In genomic region chr16:89460556-89460955, GRCh38 we compare ENCODE assay signal across 25 cellular contexts. TPM values are rescaled to one million over a fixed set of nuclear protein-coding genes. Genes with fewer than 3 reads are reported as not detected.
A peak's percentile ranks its signal among the peaks of the same experiment; 100 is the strongest.
DNase-seq lines count a peak whose midpoint lies in the region; ATAC-seq, FAIRE-seq and TF ChIP-seq lines count a peak whose summit lies in the region.
"Had no signal": no experiment of that assay in that cellular context is flagged by ENCODE, and none has a peak within 500 bp of the region (broad histone marks: within the 10 kb centered on the region; RNA-seq: fewer than 3 reads in every experiment).

No MANE protein-coding gene starts in this region.

- H3K36me3 ChIP-seq in HepG2 (replicated peaks in 1 of 2; ENCODE audit: control insufficient read depth in 1 of 2, insufficient read depth in 2 of 2, low read length in 2 of 2), result peaks cover 6 to 9% of the 10 kb centered on the region in 2 experiments; a peak in 2 of 5 replicates
- no peaks in the 10 kb centered on the region for H3K36me3 ChIP-seq in right lobe of liver
- H3K36me3 ChIP-seq in testis (ENCODE audit: low read depth, missing control alignments), result no peaks in the 10 kb centered on the region
- H3K36me3 ChIP-seq: uterus had no signal

- H3K4me1 ChIP-seq in HepG2 (ENCODE audit: insufficient read depth, low read length) (peaks cover 81% of the 10 kb centered on the region), right lobe of liver (no peaks in the 10 kb centered on the region), testis (peaks cover 15% of the 10 kb centered on the region)

- peaks cover 81% of the 10 kb centered on the region for H3K79me2 ChIP-seq in HepG2 (ENCODE audit: insufficient read depth, low read length)

- CTCF ChIA-PET in HepG2 (lab: Yijun Ruan, JAX; ENCODE audit: low intra/inter-chr PET ratio, low total read pairs), result no interaction called here

- H3K4me3 ChIP-seq in HepG2 (replicated peaks in 1 of 3; ENCODE audit: insufficient read depth in 1 of 3, low read depth in 2 of 3, low read length in 3 of 3), result no peak overlapping the region
- no peak overlapping the region for H3K4me3 ChIP-seq in right lobe of liver
- no peak overlapping the region for H3K4me3 ChIP-seq in testis
- H3K4me3 ChIP-seq: smooth muscle cell, uterus had no signal

- H3K27ac ChIP-seq in HepG2 (ENCODE audit: extremely low read length, insufficient read depth, low read length) (no peak overlapping the region), right lobe of liver (no peak overlapping the region), testis (no peak overlapping the region)
- H3K27ac ChIP-seq: C4-2B, uterus had no signal

- no TSS peak for BruUV-seq in HepG2 (replicated peaks; lab: Mats Ljungman, UMichigan)

- H2AFZ ChIP-seq in HepG2 (ENCODE audit: low read length), result no peak overlapping the region

- no peak for TF ChIP-seq POLR2A in HepG2 (IDR thresholded peaks at IDR 0.05; ENCODE audit: insufficient read depth in 1 of 2, low read depth in 2 of 2, low read length in 2 of 2)
- no peak for TF ChIP-seq POLR2A in right lobe of liver (IDR thresholded peaks at IDR 0.05)
- no peak for TF ChIP-seq POLR2A in testis (IDR thresholded peaks at IDR 0.05)

- H3K27ac Mint-ChIP-seq in T-helper 17 cell (peak overlapping the region; percentile 74), memory B cell (no peak overlapping the region)
- H3K27ac Mint-ChIP-seq: activated T-cell treated with anti-CD3 and anti-CD28 coated beads, Interleukin-2, amount 50 U/mL, for 72 hours had no signal

- WGBS in HepG2 (ENCODE audit: low lambda C conversion rate), result 82% methylated on average over 6 of the region's 6 CpGs
- 85% methylated on average over 5 of the region's 6 CpGs for WGBS in right lobe of liver (ENCODE audit: insufficient coverage, low coverage, low lambda C conversion rate, missing lambda C conversion rate)
- WGBS in testis, 2 donors, result 74 to 84% methylated on average over 6 of the region's 6 CpGs

- DNase-seq in HepG2 (ENCODE audit: low spot score), result no peak
- DNase-seq in right lobe of liver, result no peak
- DNase-seq in T-helper 17 cell, result no peak
- no peak for DNase-seq in memory B cell (ENCODE audit: low spot score in 2 of 2)
- DNase-seq in testis, result no peak
- DNase-seq: activated CD8-positive, alpha-beta memory T cell treated with anti-CD3 and anti-CD28 coated beads for 24 hours; activated naive CD4-positive, alpha-beta T cell treated with anti-CD3 and anti-CD28 coated beads, Interleukin-2, amount 10 ng/mL, durations not matched to agents 7 days and 5 days; activated T-cell treated with anti-CD3 and anti-CD28 coated beads, Interleukin-2, amount 50 U/mL, for 72 hours; head of caudate nucleus; KBM-7; kidney glomerular epithelial cell; MM.1S; NCI-H1417 treated with DMSO at 0.1 percent for 48 hours; NCI-H2081 treated with DMSO at 0.1 percent for 48 hours; NCI-H446; SHP77; substantia nigra; uterus had no signal

- H3K4me1 Mint-ChIP-seq in T-helper 17 cell, result peaks cover 46% of the 10 kb centered on the region
- peaks cover 22% of the 10 kb centered on the region for H3K4me1 Mint-ChIP-seq in memory B cell

- TF ChIP-seq RAD21 in HepG2 (CRISPR knock-in tag; IDR thresholded peaks at IDR 0.05), result no peak

- no peak overlapping the region for H3K9ac ChIP-seq in HepG2 (ENCODE audit: insufficient read depth, low read depth, low read length)

- TF ChIP-seq EP300 in HepG2 (IDR thresholded peaks at IDR 0.05; ENCODE audit: low read depth in 2 of 2, low read length in 2 of 2), result no peak
- TF ChIP-seq EP300 in HepG2 (CRISPR knock-in tag; IDR thresholded peaks at IDR 0.05; ENCODE audit: borderline replicate concordance), result no peak

- H3K4me3 Mint-ChIP-seq in T-helper 17 cell (peak overlapping the region; percentile 39), memory B cell (no peak overlapping the region)
- H3K4me3 Mint-ChIP-seq: activated naive CD4-positive, alpha-beta T cell treated with anti-CD3 and anti-CD28 coated beads, Interleukin-2, amount 10 ng/mL, durations not matched to agents 7 days and 5 days; activated T-cell treated with anti-CD3 and anti-CD28 coated beads, Interleukin-2, amount 50 U/mL, for 72 hours; central memory CD8-positive, alpha-beta T cell had no signal

- no peak overlapping the region for H3K4me2 ChIP-seq in HepG2 (ENCODE audit: low read depth, low read length)
- H3K4me2 ChIP-seq: smooth muscle cell had no signal

- H3K36me3 Mint-ChIP-seq in T-helper 17 cell (ENCODE audit: low read depth) (peaks cover 3% of the 10 kb centered on the region), memory B cell (peaks cover 17% of the 10 kb centered on the region)

- no peak; the same call in 1 of the 2 replicates for TF ChIP-seq CTCF in HepG2 (CRISPR knock-in tag; IDR thresholded peaks at IDR 0.05)
- TF ChIP-seq CTCF in right lobe of liver (IDR thresholded peaks at IDR 0.05), result no peak
- no peak for TF ChIP-seq CTCF in testis (IDR thresholded peaks at IDR 0.05)

- in situ Hi-C loops in HepG2 (cut with HindIII; ENCODE audit: extremely low pct_ligation_motif_present, low pct_unique_long_range_greater_than_20kb), result no loop called here

- H3K27me3 Mint-ChIP-seq in T-helper 17 cell (no peaks in the 10 kb centered on the region), memory B cell (no peaks in the 10 kb centered on the region)
- H3K27me3 Mint-ChIP-seq: activated naive CD4-positive, alpha-beta T cell treated with anti-CD3 and anti-CD28 coated beads, Interleukin-2, amount 10 ng/mL, durations not matched to agents 7 days and 5 days; central memory CD8-positive, alpha-beta T cell had no signal

- H3K27me3 ChIP-seq in HepG2 (ENCODE audit: control insufficient read depth in 1 of 2, insufficient read depth in 2 of 2, low read length in 2 of 2), result no peaks in the 10 kb centered on the region
- no peaks in the 10 kb centered on the region for H3K27me3 ChIP-seq in right lobe of liver
- H3K27me3 ChIP-seq in testis, result no peaks in the 10 kb centered on the region
- H3K27me3 ChIP-seq: uterus had no signal

- ATAC-seq in HepG2, result no peak
- ATAC-seq in right lobe of liver, result no peak
- ATAC-seq in T-helper 17 cell, result peak; percentile 33
- peak; percentile 52 for ATAC-seq in memory B cell (ENCODE audit: low read depth)
- no peak for ATAC-seq in GM21390 (IDR thresholded peaks at IDR 0.05; ENCODE audit: unreplicated experiment)
- ATAC-seq in HG03432 (IDR thresholded peaks at IDR 0.05; ENCODE audit: unreplicated experiment), result no peak
- ATAC-seq: activated T-cell treated with anti-CD3 and anti-CD28 coated beads, Interleukin-2, amount 50 U/mL, for 72 hours had no signal

- no peak for FAIRE-seq in HepG2 (lab: Jason Lieb, UNC)
- FAIRE-seq: astrocyte, endothelial cell of umbilical vein had no signal

- no peaks in the 10 kb centered on the region for H3K9me3 Mint-ChIP-seq in memory B cell
- H3K9me3 Mint-ChIP-seq: activated naive CD4-positive, alpha-beta T cell treated with anti-CD3 and anti-CD28 coated beads, Interleukin-2, amount 10 ng/mL, durations not matched to agents 7 days and 5 days; activated T-cell treated with anti-CD3 and anti-CD28 coated beads, Interleukin-2, amount 50 U/mL, for 72 hours; central memory CD8-positive, alpha-beta T cell had no signal

- H3K9me3 ChIP-seq in HepG2 (ENCODE audit: low read length), result no peaks in the 10 kb centered on the region
- no peaks in the 10 kb centered on the region for H3K9me3 ChIP-seq in right lobe of liver
- H3K9me3 ChIP-seq in T-helper 17 cell (ENCODE audit: control insufficient read depth, low read length, poor library complexity, severe bottlenecking), result no peaks in the 10 kb centered on the region
- H3K9me3 ChIP-seq in testis, result no peaks in the 10 kb centered on the region
- H3K9me3 ChIP-seq: uterus had no signal

- H4K20me1 ChIP-seq in HepG2 (ENCODE audit: insufficient read depth, low read length), result peaks cover 73% of the 10 kb centered on the region

- POLR2A ChIA-PET in HepG2 (lab: Yijun Ruan, JAX), result no interaction called here

- intact Hi-C loops in HepG2 (cut with micrococcal nuclease; ENCODE audit: unreplicated experiment), result no loop called here
- intact Hi-C loops in right lobe of liver (cut with DNase I), result no loop called here
- intact Hi-C loops in testis (cut with DNase I; ENCODE audit: low total_unique reads), result no loop called here

RNA-seq across cellular contexts. Expression of gene ANKRD11, which starts 29.8 kb away (rescaled TPM):
- total RNA-seq in HepG2 (2016; rRNA removed; fragmentation: Illumina TruSeq; extraction: Trizol) (21.4 and 24.4 TPM in 2 replicates), right lobe of liver (10 to 100 TPM; 26.2 to 65.8 (median 41.6) TPM), T-helper 17 cell (100 to 1,000 TPM; 197 to 251 TPM), testis (100 to 1,000 TPM; 150 to 187 TPM)
- 54.2 and 55.2 TPM in 2 replicates for total RNA-seq in HepG2 (2016; cell fraction: cytosol; rRNA removed; fragmentation: Illumina TruSeq; extraction: Trizol; ENCODE audit: low read depth)
- total RNA-seq in HepG2 (2016; cell fraction: insoluble cytoplasmic fraction; rRNA removed; fragmentation: Illumina TruSeq; extraction: Trizol), result 17.9 and 22.3 TPM in 2 replicates
- total RNA-seq in HepG2 (2016; cell fraction: membrane; rRNA removed; fragmentation: Illumina TruSeq; extraction: Trizol), result 22.4 and 27.0 TPM in 2 replicates
- 48.5 and 63.5 TPM in 2 replicates for total RNA-seq in HepG2 (2016; cell fraction: nucleus; rRNA removed; fragmentation: Illumina TruSeq; extraction: Trizol)
- polyA plus RNA-seq in HepG2 (2011; rRNA removed) (38.4 and 42.3 TPM in 2 replicates), testis (ENCODE audit: insufficient read depth, low read depth, low replicate concordance) (49.7 TPM)
- polyA plus RNA-seq in HepG2 (2011; cell fraction: cytosol; rRNA removed), result 31.1 and 36.3 TPM in 2 replicates
- 155 and 191 TPM in 2 replicates for polyA plus RNA-seq in HepG2 (2011; cell fraction: nucleus; rRNA removed)
- polyA plus RNA-seq in HepG2 (2012), result 78.6 and 89.8 TPM in 2 replicates
- polyA plus RNA-seq in HepG2 (2016; cell fraction: cytosol; fragmentation: Illumina TruSeq; extraction: Trizol; ENCODE audit: low read depth), result 10.6 and 13.9 TPM in 2 replicates
- 35.2 and 50.6 TPM in 2 replicates for polyA plus RNA-seq in HepG2 (2016; cell fraction: insoluble cytoplasmic fraction; fragmentation: Illumina TruSeq; extraction: Trizol; ENCODE audit: low read depth)
- polyA plus RNA-seq in HepG2 (2016; cell fraction: membrane; fragmentation: Illumina TruSeq; extraction: Trizol; ENCODE audit: low read depth), result 29.5 and 30.6 TPM in 2 replicates
- 190 and 216 TPM in 2 replicates for polyA plus RNA-seq in HepG2 (2016; cell fraction: nucleus; fragmentation: Illumina TruSeq; extraction: Trizol; ENCODE audit: insufficient read depth, low read depth)
- 38.6 and 64.5 TPM in 2 replicates for polyA minus RNA-seq in HepG2 (2011; rRNA and poly(A)+ RNA removed; ENCODE audit: low replicate concordance)
- polyA minus RNA-seq in HepG2 (2011; cell fraction: cytosol; rRNA and poly(A)+ RNA removed), result 32.5 and 37.0 TPM in 2 replicates
- polyA minus RNA-seq in HepG2 (2011; cell fraction: nucleus; rRNA and poly(A)+ RNA removed), result 104 and 109 TPM in 2 replicates

RNA-seq across cellular contexts. Expression of gene SPG7, which starts 47.6 kb away (rescaled TPM):
- total RNA-seq in HepG2 (2016; rRNA removed; fragmentation: Illumina TruSeq; extraction: Trizol) (63.9 and 136 TPM in 2 replicates), right lobe of liver (10 to 100 TPM; 44.0 to 70.5 (median 57.0) TPM), T-helper 17 cell (100 to 1,000 TPM; 140 to 154 TPM), testis (100 to 1,000 TPM; 275 to 307 TPM)
- total RNA-seq in HepG2 (2016; cell fraction: cytosol; rRNA removed; fragmentation: Illumina TruSeq; extraction: Trizol; ENCODE audit: low read depth), result 47.1 and 47.6 TPM in 2 replicates
- total RNA-seq in HepG2 (2016; cell fraction: insoluble cytoplasmic fraction; rRNA removed; fragmentation: Illumina TruSeq; extraction: Trizol), result 54.6 and 131 TPM in 2 replicates
- 46.3 and 47.0 TPM in 2 replicates for total RNA-seq in HepG2 (2016; cell fraction: membrane; rRNA removed; fragmentation: Illumina TruSeq; extraction: Trizol)
- 148 and 166 TPM in 2 replicates for total RNA-seq in HepG2 (2016; cell fraction: nucleus; rRNA removed; fragmentation: Illumina TruSeq; extraction: Trizol)
- polyA plus RNA-seq in HepG2 (2011; rRNA removed) (66.0 and 77.5 TPM in 2 replicates), testis (ENCODE audit: insufficient read depth, low read depth, low replicate concordance) (97.9 TPM)
- polyA plus RNA-seq in HepG2 (2011; cell fraction: cytosol; rRNA removed), result 41.6 and 46.2 TPM in 2 replicates
- polyA plus RNA-seq in HepG2 (2011; cell fraction: nucleus; rRNA removed), result 327 and 378 TPM in 2 replicates
- 69.0 and 72.2 TPM in 2 replicates for polyA plus RNA-seq in HepG2 (2012)
- 8.2 and 9.5 TPM in 2 replicates for polyA plus RNA-seq in HepG2 (2016; cell fraction: cytosol; fragmentation: Illumina TruSeq; extraction: Trizol; ENCODE audit: low read depth)
- 43.3 and 56.0 TPM in 2 replicates for polyA plus RNA-seq in HepG2 (2016; cell fraction: insoluble cytoplasmic fraction; fragmentation: Illumina TruSeq; extraction: Trizol; ENCODE audit: low read depth)
- polyA plus RNA-seq in HepG2 (2016; cell fraction: membrane; fragmentation: Illumina TruSeq; extraction: Trizol; ENCODE audit: low read depth), result 16.9 and 17.6 TPM in 2 replicates
- 304 and 336 TPM in 2 replicates for polyA plus RNA-seq in HepG2 (2016; cell fraction: nucleus; fragmentation: Illumina TruSeq; extraction: Trizol; ENCODE audit: insufficient read depth, low read depth)
- polyA minus RNA-seq in HepG2 (2011; rRNA and poly(A)+ RNA removed; ENCODE audit: low replicate concordance), result 76.1 and 106 TPM in 2 replicates
- polyA minus RNA-seq in HepG2 (2011; cell fraction: cytosol; rRNA and poly(A)+ RNA removed), result 59.0 and 61.6 TPM in 2 replicates
- 140 and 143 TPM in 2 replicates for polyA minus RNA-seq in HepG2 (2011; cell fraction: nucleus; rRNA and poly(A)+ RNA removed)

Comparison
In these comparisons a context has a peak if more than half of its experiments do, and no peak if none do; other contexts are left out.
1. ATAC-seq: peak in T-helper 17 cell (single experiment) and memory B cell (single experiment); none in HepG2 (single experiment), right lobe of liver (0 of 4), GM21390 (single experiment) and HG03432 (single experiment).